ENCODE assay signal across 1 cellular context in genomic region chr19:46859637-46860124, GRCh38.
TF ChIP-seq lines count a peak whose summit lies in the region.

No MANE protein-coding gene starts in this region.

TF ChIP-seq in HEK293, 187 proteins besides CTCF, POLR2A, EP300 and RAD21 (continued from another document and continues in another):
- TF ChIP-seq ZNF121 (tag by site-specific recombination; IDR thresholded peaks at IDR 0.05) (no peak), SALL2 (tag by site-specific recombination; IDR thresholded peaks at IDR 0.05; ENCODE audit: borderline replicate concordance) (no peak), ZSCAN18 (tag by site-specific recombination; IDR thresholded peaks at IDR 0.05) (0 out of 2 replicates have a peak, but pooled peaks have one; percentile 16), ZNF785 (tag by site-specific recombination; IDR thresholded peaks at IDR 0.05) (no peak), ZBTB26 (tag by site-specific recombination; optimal IDR thresholded peaks at IDR 0.05) (no peak), KLF16 (tag by site-specific recombination; IDR thresholded peaks at IDR 0.05) (no peak), SETDB1 (IDR thresholded peaks at IDR 0.05; ENCODE audit: insufficient read length, low read length) (peak; percentile 39), ZNF404 (tag by site-specific recombination; IDR thresholded peaks at IDR 0.05) (no peak), ZNF660 (tag by site-specific recombination; IDR thresholded peaks at IDR 0.05) (peak; percentile 59; the same call in 1 of the 2 replicates), ZNF558 (tag by site-specific recombination; IDR thresholded peaks at IDR 0.05) (0 out of 2 replicates have a peak, but pooled peaks have one; percentile 27), ZNF843 (tag by site-specific recombination; IDR thresholded peaks at IDR 0.05) (no peak), ZFP3 (tag by site-specific recombination; IDR thresholded peaks at IDR 0.05; ENCODE audit: low read depth) (0 out of 2 replicates have a peak, but pooled peaks have one; percentile 11), ZSCAN23 (tag by site-specific recombination; IDR thresholded peaks at IDR 0.05) (no peak), ZBTB48 (tag by site-specific recombination; IDR thresholded peaks at IDR 0.05) (peak; percentile 28; the same call in 1 of the 2 replicates), EGR2 (tag by site-specific recombination; IDR thresholded peaks at IDR 0.05; ENCODE audit: low read depth) (no peak), ZSCAN16 (tag by site-specific recombination; IDR thresholded peaks at IDR 0.05) (no peak), ZNF394 (tag by site-specific recombination; IDR thresholded peaks at IDR 0.05; ENCODE audit: borderline replicate concordance) (peak; percentile 9; the same call in 1 of the 2 replicates), ZNF514 (tag by site-specific recombination; IDR thresholded peaks at IDR 0.05) (no peak), PRDM10 (tag by site-specific recombination; IDR thresholded peaks at IDR 0.05) (peak; percentile 50), ZSCAN30 (tag by site-specific recombination; IDR thresholded peaks at IDR 0.05) (0 out of 2 replicates have a peak, but pooled peaks have one; percentile 40), YY2 (tag by site-specific recombination; IDR thresholded peaks at IDR 0.05) (no peak), ZNF701 (tag by site-specific recombination; IDR thresholded peaks at IDR 0.05) (no peak), ZNF449 (tag by site-specific recombination; IDR thresholded peaks at IDR 0.05) (0 out of 2 replicates have a peak, but pooled peaks have one; percentile 53), PRDM4 (tag by site-specific recombination; IDR thresholded peaks at IDR 0.05) (peak; percentile 84), BCL11B (tag by site-specific recombination; IDR thresholded peaks at IDR 0.05; ENCODE audit: low read depth) (peak; percentile 54; the same call in 1 of the 2 replicates), ZNF561 (tag by site-specific recombination; IDR thresholded peaks at IDR 0.05; ENCODE audit: borderline replicate concordance) (peak; percentile 30; the same call in 1 of the 2 replicates), ZNF248 (tag by site-specific recombination; IDR thresholded peaks at IDR 0.05) (no peak), ZNF366 (tag by site-specific recombination; conservative IDR thresholded peaks at IDR 0.05) (peak; percentile 92), ZNF76 (tag by site-specific recombination; IDR thresholded peaks at IDR 0.05; ENCODE audit: borderline replicate concordance, low read depth) (peak; percentile 31; the same call in 1 of the 2 replicates), ZNF23 (tag by site-specific recombination; IDR thresholded peaks at IDR 0.05; ENCODE audit: borderline replicate concordance) (no peak), ZNF768 (tag by site-specific recombination; IDR thresholded peaks at IDR 0.05) (0 out of 2 replicates have a peak, but pooled peaks have one; percentile 28), ZNF266 (tag by site-specific recombination; IDR thresholded peaks at IDR 0.05; ENCODE audit: low read depth) (no peak)
- TF ChIP-seq, protein P1, sequence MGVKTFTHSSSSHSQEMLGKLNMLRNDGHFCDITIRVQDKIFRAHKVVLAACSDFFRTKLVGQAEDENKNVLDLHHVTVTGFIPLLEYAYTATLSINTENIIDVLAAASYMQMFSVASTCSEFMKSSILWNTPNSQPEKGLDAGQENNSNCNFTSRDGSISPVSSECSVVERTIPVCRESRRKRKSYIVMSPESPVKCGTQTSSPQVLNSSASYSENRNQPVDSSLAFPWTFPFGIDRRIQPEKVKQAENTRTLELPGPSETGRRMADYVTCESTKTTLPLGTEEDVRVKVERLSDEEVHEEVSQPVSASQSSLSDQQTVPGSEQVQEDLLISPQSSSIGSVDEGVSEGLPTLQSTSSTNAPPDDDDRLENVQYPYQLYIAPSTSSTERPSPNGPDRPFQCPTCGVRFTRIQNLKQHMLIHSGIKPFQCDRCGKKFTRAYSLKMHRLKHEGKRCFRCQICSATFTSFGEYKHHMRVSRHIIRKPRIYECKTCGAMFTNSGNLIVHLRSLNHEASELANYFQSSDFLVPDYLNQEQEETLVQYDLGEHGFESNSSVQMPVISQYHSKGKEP (tag by site-specific recombination; IDR thresholded peaks at IDR 0.05): peak; percentile 85
- TF ChIP-seq, protein P2, sequence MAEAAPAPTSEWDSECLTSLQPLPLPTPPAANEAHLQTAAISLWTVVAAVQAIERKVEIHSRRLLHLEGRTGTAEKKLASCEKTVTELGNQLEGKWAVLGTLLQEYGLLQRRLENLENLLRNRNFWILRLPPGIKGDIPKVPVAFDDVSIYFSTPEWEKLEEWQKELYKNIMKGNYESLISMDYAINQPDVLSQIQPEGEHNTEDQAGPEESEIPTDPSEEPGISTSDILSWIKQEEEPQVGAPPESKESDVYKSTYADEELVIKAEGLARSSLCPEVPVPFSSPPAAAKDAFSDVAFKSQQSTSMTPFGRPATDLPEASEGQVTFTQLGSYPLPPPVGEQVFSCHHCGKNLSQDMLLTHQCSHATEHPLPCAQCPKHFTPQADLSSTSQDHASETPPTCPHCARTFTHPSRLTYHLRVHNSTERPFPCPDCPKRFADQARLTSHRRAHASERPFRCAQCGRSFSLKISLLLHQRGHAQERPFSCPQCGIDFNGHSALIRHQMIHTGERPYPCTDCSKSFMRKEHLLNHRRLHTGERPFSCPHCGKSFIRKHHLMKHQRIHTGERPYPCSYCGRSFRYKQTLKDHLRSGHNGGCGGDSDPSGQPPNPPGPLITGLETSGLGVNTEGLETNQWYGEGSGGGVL (tag by site-specific recombination; IDR thresholded peaks at IDR 0.05): no peak
- TF ChIP-seq, protein P3, sequence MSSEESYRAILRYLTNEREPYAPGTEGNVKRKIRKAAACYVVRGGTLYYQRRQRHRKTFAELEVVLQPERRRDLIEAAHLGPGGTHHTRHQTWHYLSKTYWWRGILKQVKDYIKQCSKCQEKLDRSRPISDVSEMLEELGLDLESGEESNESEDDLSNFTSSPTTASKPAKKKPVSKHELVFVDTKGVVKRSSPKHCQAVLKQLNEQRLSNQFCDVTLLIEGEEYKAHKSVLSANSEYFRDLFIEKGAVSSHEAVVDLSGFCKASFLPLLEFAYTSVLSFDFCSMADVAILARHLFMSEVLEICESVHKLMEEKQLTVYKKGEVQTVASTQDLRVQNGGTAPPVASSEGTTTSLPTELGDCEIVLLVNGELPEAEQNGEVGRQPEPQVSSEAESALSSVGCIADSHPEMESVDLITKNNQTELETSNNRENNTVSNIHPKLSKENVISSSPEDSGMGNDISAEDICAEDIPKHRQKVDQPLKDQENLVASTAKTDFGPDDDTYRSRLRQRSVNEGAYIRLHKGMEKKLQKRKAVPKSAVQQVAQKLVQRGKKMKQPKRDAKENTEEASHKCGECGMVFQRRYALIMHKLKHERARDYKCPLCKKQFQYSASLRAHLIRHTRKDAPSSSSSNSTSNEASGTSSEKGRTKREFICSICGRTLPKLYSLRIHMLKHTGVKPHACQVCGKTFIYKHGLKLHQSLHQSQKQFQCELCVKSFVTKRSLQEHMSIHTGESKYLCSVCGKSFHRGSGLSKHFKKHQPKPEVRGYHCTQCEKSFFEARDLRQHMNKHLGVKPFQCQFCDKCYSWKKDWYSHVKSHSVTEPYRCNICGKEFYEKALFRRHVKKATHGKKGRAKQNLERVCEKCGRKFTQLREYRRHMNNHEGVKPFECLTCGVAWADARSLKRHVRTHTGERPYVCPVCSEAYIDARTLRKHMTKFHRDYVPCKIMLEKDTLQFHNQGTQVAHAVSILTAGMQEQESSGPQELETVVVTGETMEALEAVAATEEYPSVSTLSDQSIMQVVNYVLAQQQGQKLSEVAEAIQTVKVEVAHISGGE (tag by site-specific recombination; conservative IDR thresholded peaks at IDR 0.05; ENCODE audit: low read depth): peak; percentile 71
- TF ChIP-seq, protein P4, sequence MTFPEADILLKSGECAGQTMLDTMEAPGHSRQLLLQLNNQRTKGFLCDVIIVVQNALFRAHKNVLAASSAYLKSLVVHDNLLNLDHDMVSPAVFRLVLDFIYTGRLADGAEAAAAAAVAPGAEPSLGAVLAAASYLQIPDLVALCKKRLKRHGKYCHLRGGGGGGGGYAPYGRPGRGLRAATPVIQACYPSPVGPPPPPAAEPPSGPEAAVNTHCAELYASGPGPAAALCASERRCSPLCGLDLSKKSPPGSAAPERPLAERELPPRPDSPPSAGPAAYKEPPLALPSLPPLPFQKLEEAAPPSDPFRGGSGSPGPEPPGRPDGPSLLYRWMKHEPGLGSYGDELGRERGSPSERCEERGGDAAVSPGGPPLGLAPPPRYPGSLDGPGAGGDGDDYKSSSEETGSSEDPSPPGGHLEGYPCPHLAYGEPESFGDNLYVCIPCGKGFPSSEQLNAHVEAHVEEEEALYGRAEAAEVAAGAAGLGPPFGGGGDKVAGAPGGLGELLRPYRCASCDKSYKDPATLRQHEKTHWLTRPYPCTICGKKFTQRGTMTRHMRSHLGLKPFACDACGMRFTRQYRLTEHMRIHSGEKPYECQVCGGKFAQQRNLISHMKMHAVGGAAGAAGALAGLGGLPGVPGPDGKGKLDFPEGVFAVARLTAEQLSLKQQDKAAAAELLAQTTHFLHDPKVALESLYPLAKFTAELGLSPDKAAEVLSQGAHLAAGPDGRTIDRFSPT (tag by site-specific recombination; IDR thresholded peaks at IDR 0.05): no peak
